Comparison of ENCODE assay signal across 9 cellular contexts in the genomic region with DNA sequence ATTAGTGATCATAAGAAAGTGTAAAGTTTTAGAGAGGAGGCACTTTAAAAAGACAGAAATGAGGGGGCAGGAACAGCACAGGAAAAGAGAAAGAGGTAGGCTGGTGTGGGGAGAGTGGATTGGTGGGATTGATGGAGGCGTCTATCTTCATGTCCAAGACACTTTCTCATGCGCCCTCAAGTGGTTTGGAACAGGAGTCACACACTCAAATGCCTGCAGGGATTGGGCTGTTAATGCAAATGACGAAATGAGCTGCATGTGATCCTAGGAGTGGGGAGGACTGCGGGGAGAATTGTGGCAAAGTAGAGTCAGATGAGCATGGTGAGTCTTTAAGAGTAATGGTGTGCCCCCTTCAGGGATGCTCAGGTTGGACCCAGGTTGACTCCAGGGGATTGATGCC. TPM values are rescaled to one million over a fixed set of nuclear protein-coding genes. Genes with fewer than 3 reads are reported as not detected.
DNase-seq lines count a peak whose midpoint lies in the region; ATAC-seq, FAIRE-seq and TF ChIP-seq lines count a peak whose summit lies in the region.
"Had no signal": no experiment of that assay in that cellular context is flagged by ENCODE, and none has a peak within 500 bp of the region (broad histone marks: within the 10 kb centered on the region; RNA-seq: fewer than 3 reads in every experiment).

No MANE protein-coding gene starts in this region.

- H3K4me3 Mint-ChIP-seq in activated naive CD4-positive, alpha-beta T cell treated with anti-CD3 and anti-CD28 coated beads, Interleukin-2, amount 10 ng/mL, durations not matched to agents 7 days and 5 days = no peak overlapping the region

- H3K36me3 Mint-ChIP-seq in activated naive CD4-positive, alpha-beta T cell treated with anti-CD3 and anti-CD28 coated beads, Interleukin-2, amount 10 ng/mL, durations not matched to agents 7 days and 5 days = no peaks in the 10 kb centered on the region

- in situ Hi-C loops in GM23248 (cut with MboI) = no loop called here
- in situ Hi-C loops in transverse colon (cut with MboI; ENCODE audit: low pct_ligation_motif_present in 1 of 4, low pct_unique_long_range_greater_than_20kb in 1 of 4, low sequenced_read_pairs in 3 of 4) = no loop called here

- H3K18ac ChIP-seq in trophoblast cell (ENCODE audit: low read length) = no peak overlapping the region

- intact Hi-C loops in transverse colon (cut with DNase I; ENCODE audit: low total_unique reads) = no loop called here

- H3K27ac ChIP-seq in C4-2B (no peak overlapping the region), GM23248 (no peak overlapping the region), foreskin keratinocyte (no peak overlapping the region), transverse colon (no peak overlapping the region), trophoblast cell (ENCODE audit: low read depth, low read length) (no peak overlapping the region)

- H3K9ac ChIP-seq in GM23248 (no peak overlapping the region), trophoblast cell (ENCODE audit: low read length) (no peak overlapping the region)

- no peak overlapping the region for H4K12ac ChIP-seq in trophoblast cell (ENCODE audit: low read depth, low read length)

- H3K79me2 ChIP-seq in GM23248 (ENCODE audit: insufficient read depth) (no peaks in the 10 kb centered on the region), trophoblast cell (ENCODE audit: control insufficient read depth, insufficient read depth, low read length, poor library complexity) (no peaks in the 10 kb centered on the region)

- no peak overlapping the region for H2BK120ac ChIP-seq in trophoblast cell (ENCODE audit: insufficient read depth, low read length, poor library complexity)

- peak; percentile 77 for ATAC-seq in foreskin keratinocyte

- H3K4ac ChIP-seq in trophoblast cell (ENCODE audit: low read depth, low read length) = no peak overlapping the region

- no peak for TF ChIP-seq EP300 in transverse colon (IDR thresholded peaks at IDR 0.05; ENCODE audit: low read depth)

- H3K4me3 ChIP-seq in GM23248 (no peak overlapping the region), transverse colon (no peak overlapping the region), trophoblast cell (ENCODE audit: low read depth, low read length) (no peak overlapping the region)

- H4K8ac ChIP-seq in trophoblast cell (ENCODE audit: low read depth, low read length) = no peak overlapping the region

- H2BK5ac ChIP-seq in trophoblast cell (ENCODE audit: low read depth, low read length, poor library complexity) = no peak overlapping the region

- TF ChIP-seq CTCF in C4-2B (conservative IDR thresholded peaks at IDR 0.05) (peak; percentile 44), foreskin keratinocyte (conservative IDR thresholded peaks at IDR 0.05) (peak; percentile 70), transverse colon (IDR thresholded peaks at IDR 0.05) (peak in 4 of 5 experiments; percentile 21 to 41 (median 32)), GM10248 (IDR thresholded peaks at IDR 0.05; ENCODE audit: control extremely low read depth, extremely low read depth, low read depth, missing control alignments) (no peak)

- H3K9me2 ChIP-seq in GM23248 (ENCODE audit: insufficient read depth) = no peaks in the 10 kb centered on the region

- TF ChIP-seq POLR2A in transverse colon (IDR thresholded peaks at IDR 0.05) = no peak

- H3K27me3 Mint-ChIP-seq in activated naive CD4-positive, alpha-beta T cell treated with anti-CD3 and anti-CD28 coated beads, Interleukin-2, amount 10 ng/mL, durations not matched to agents 7 days and 5 days = peaks cover 12% of the 10 kb centered on the region

- no peak overlapping the region for H3K14ac ChIP-seq in trophoblast cell (ENCODE audit: low read length)

- peaks cover 2% of the 10 kb centered on the region for H3K79me1 ChIP-seq in trophoblast cell (ENCODE audit: low read length)

- H3K27me3 ChIP-seq in GM23248 (replicated peaks; ENCODE audit: insufficient read depth) = no peaks in the 10 kb centered on the region; the same call in 1 of the 2 replicates
- no peaks in the 10 kb centered on the region for H3K27me3 ChIP-seq in foreskin keratinocyte
- H3K27me3 ChIP-seq in transverse colon = peaks cover 3% of the 10 kb centered on the region
- H3K27me3 ChIP-seq in trophoblast cell (ENCODE audit: insufficient read depth, low read length) = no peaks in the 10 kb centered on the region

- no peak overlapping the region for H2BK12ac ChIP-seq in trophoblast cell (ENCODE audit: low read length)

- H3K4me1 ChIP-seq in GM23248 (ENCODE audit: insufficient read depth) (no peaks in the 10 kb centered on the region), foreskin keratinocyte (peaks cover 16% of the 10 kb centered on the region), transverse colon (no peaks in the 10 kb centered on the region), trophoblast cell (ENCODE audit: control insufficient read depth in 1 of 2, insufficient read depth in 2 of 2, low read length in 2 of 2) (peaks cover 3 to 6% of the 10 kb centered on the region in 2 experiments)

- H3K27ac Mint-ChIP-seq in activated naive CD4-positive, alpha-beta T cell treated with anti-CD3 and anti-CD28 coated beads, Interleukin-2, amount 10 ng/mL, durations not matched to agents 7 days and 5 days = no peak overlapping the region

- no peak overlapping the region for H3K23ac ChIP-seq in trophoblast cell (ENCODE audit: low read length)

- H3K4me2 ChIP-seq in GM23248 (ENCODE audit: unreplicated experiment) = no peak overlapping the region
- no peak overlapping the region for H3K4me2 ChIP-seq in trophoblast cell (ENCODE audit: low read length)

- no peaks in the 10 kb centered on the region for H4K20me1 ChIP-seq in GM23248 (ENCODE audit: insufficient read depth)

- peaks cover 6% of the 10 kb centered on the region for H3K4me1 Mint-ChIP-seq in activated naive CD4-positive, alpha-beta T cell treated with anti-CD3 and anti-CD28 coated beads, Interleukin-2, amount 10 ng/mL, durations not matched to agents 7 days and 5 days

- POLR2A ChIA-PET in GM10248 (lab: Yijun Ruan, JAX) = no interaction called here

- FAIRE-seq in RCC 7860 (lab: Jason Lieb, UNC) = no peak
- FAIRE-seq: endometrium had no signal

- no peaks in the 10 kb centered on the region for H3F3A ChIP-seq in GM23248 (ENCODE audit: insufficient read depth)

- H3K9me3 Mint-ChIP-seq in activated naive CD4-positive, alpha-beta T cell treated with anti-CD3 and anti-CD28 coated beads, Interleukin-2, amount 10 ng/mL, durations not matched to agents 7 days and 5 days = no peaks in the 10 kb centered on the region

- 10 to 17% methylated on average over 4 of the region's 4 CpGs for WGBS in GM23248 (ENCODE audit: low coverage in 1 of 2, low lambda C conversion rate in 2 of 2, missing lambda C conversion rate in 2 of 2), 2 experiments
- WGBS in transverse colon (ENCODE audit: low coverage in 1 of 2), 2 donors = 88% methylated on average over 4 of the region's 4 CpGs; no CpG with 5 or more reads in 1 of the 2 donors
- WGBS in trophoblast cell (ENCODE audit: extremely low coverage, insufficient coverage, insufficient read length) = no CpG with 5 or more reads among the region's 4 CpGs

- no peaks in the 10 kb centered on the region for H3K9me3 ChIP-seq in GM23248 (ENCODE audit: low read depth)
- H3K9me3 ChIP-seq in transverse colon = no peaks in the 10 kb centered on the region
- no peaks in the 10 kb centered on the region for H3K9me3 ChIP-seq in trophoblast cell (ENCODE audit: insufficient read depth, low read depth, low read length)

- no peak overlapping the region for H2AK5ac ChIP-seq in trophoblast cell (ENCODE audit: low read length)

- no peak overlapping the region for H2AFZ ChIP-seq in GM23248
- no peak overlapping the region for H2AFZ ChIP-seq in trophoblast cell (ENCODE audit: insufficient read depth, low read length, poor library complexity)

- CTCF ChIA-PET in activated naive CD4-positive, alpha-beta T cell treated with anti-CD3 and anti-CD28 coated beads, Interleukin-2, amount 10 ng/mL, durations not matched to agents 7 days and 5 days (lab: Charles Lee) = no interaction called here
- CTCF ChIA-PET in GM10248 (lab: Yijun Ruan, JAX) = interaction anchor here (1.1 to 4.5 kb wide), 3 partner anchors 11 to 183 kb away, joined by 3 to 14 read pairs (median 3); no protein-coding TSS in a partner anchor

- H3K36me3 ChIP-seq in GM23248 (ENCODE audit: low read depth) = no peaks in the 10 kb centered on the region
- no peaks in the 10 kb centered on the region for H3K36me3 ChIP-seq in transverse colon
- H3K36me3 ChIP-seq in trophoblast cell (ENCODE audit: control insufficient read depth in 1 of 2, insufficient read depth in 2 of 2, low read length in 2 of 2) = no peaks in the 10 kb centered on the region

- peak; percentile 84 for DNase-seq in GM23248
- peak; percentile 10 for DNase-seq in RCC 7860 (ENCODE audit: low spot score)
- DNase-seq in foreskin keratinocyte = peak; percentile 54 to 55
- no peak for DNase-seq in transverse colon
- DNase-seq in activated naive CD4-positive, alpha-beta T cell treated with anti-CD3 and anti-CD28 coated beads, Interleukin-2, amount 10 ng/mL, durations not matched to agents 7 days and 5 days = no peak
- no peak for DNase-seq in trophoblast cell
- no peak for DNase-seq in GM10248 (ENCODE audit: extremely low spot score)

- H4K91ac ChIP-seq in trophoblast cell (ENCODE audit: low read depth, low read length) = no peak overlapping the region

RNA-seq across cellular contexts. Expression of gene SLC36A3, which starts 5.5 kb away (rescaled TPM):
- not detected in 2 replicates for total RNA-seq in GM23248 (2014; rRNA removed; shearing (Covaris generic))
- not detected in 2 replicates for polyA plus RNA-seq in GM23248 (2016; fragmentation: Nextera tagmentation; extraction: Ambion mirVana)
- not detected in 2 replicates for total RNA-seq in foreskin keratinocyte
- polyA plus RNA-seq in foreskin keratinocyte = not detected in 2 replicates
- not detected for total RNA-seq in transverse colon
- polyA plus RNA-seq in trophoblast cell (2013) = not detected in 2 replicates

RNA-seq across cellular contexts. Expression of gene GM2A, which starts 45.1 kb away (rescaled TPM):
- 21.1 and 23.5 TPM in 2 replicates for total RNA-seq in GM23248 (2014; rRNA removed; shearing (Covaris generic))
- polyA plus RNA-seq in GM23248 (2016; fragmentation: Nextera tagmentation; extraction: Ambion mirVana) (10.5 and 11.2 TPM in 2 replicates), foreskin keratinocyte (42.1 and 69.5 TPM in 2 replicates)
- total RNA-seq in foreskin keratinocyte (71.5 and 97.6 TPM in 2 replicates), transverse colon (10 to 100 TPM in 2 of 4 donors, 1 to 10 TPM in 2; 5.6 to 19.5 (median 11.2) TPM)
- polyA plus RNA-seq in trophoblast cell (2013) = 103 and 109 TPM in 2 replicates

RNA-seq across cellular contexts. Expression of gene SLC36A2, which starts 49.3 kb away (rescaled TPM):
- total RNA-seq in GM23248 (2014; rRNA removed; shearing (Covaris generic)) = not detected in 2 replicates
- polyA plus RNA-seq in GM23248 (2016; fragmentation: Nextera tagmentation; extraction: Ambion mirVana) (not detected in 2 replicates), foreskin keratinocyte (not detected in 2 replicates)
- total RNA-seq in foreskin keratinocyte (not detected in 2 replicates), transverse colon (not detected)
- not detected in 2 replicates for polyA plus RNA-seq in trophoblast cell (2013)

Comparison
In these comparisons a context has a peak if more than half of its experiments do, and no peak if none do; other contexts are left out.
1. DNase-seq: peak in GM23248 (single experiment), RCC 7860 (single experiment) and foreskin keratinocyte (2 of 2); none in transverse colon (single experiment), activated naive CD4-positive, alpha-beta T cell treated with anti-CD3 and anti-CD28 coated beads, Interleukin-2, amount 10 ng/mL, durations not matched to agents 7 days and 5 days (single experiment), trophoblast cell (0 of 2) and GM10248 (single experiment).